In the genomic region with DNA sequence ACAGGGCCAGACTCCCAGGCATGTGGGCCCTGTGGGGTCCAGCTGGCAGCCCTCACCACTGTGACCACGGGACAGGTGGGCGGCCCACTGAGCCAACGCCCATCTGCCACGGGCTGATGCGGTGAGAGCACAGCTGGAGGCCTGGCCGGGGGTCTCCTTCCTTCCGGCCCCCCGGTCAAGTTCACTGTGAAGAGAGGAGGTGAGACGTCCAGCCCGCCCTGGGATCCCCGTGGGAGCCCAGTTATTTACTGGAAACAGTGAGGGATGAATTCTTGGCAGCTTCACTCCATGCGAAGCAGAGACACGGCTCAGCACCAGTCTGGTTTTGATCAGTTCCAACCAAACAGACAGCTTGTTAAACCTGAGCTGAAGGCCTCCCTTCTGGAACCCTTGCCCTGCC, we compare ENCODE assay signal across 21 cellular contexts. TPM values are rescaled to one million over a fixed set of nuclear protein-coding genes. Genes with fewer than 3 reads are reported as not detected.
DNase-seq lines count a peak whose midpoint lies in the region; ATAC-seq and TF ChIP-seq lines count a peak whose summit lies in the region.
"Had no signal": no experiment of that assay in that cellular context is flagged by ENCODE, and none has a peak within 500 bp of the region (broad histone marks: within the 10 kb centered on the region; RNA-seq: fewer than 3 reads in every experiment).

No MANE protein-coding gene starts in this region.

- no peak overlapping the region for H2BK5ac ChIP-seq in IMR-90 (ENCODE audit: low read depth, low read length, poor library complexity, severe bottlenecking)

- H2AFZ ChIP-seq in IMR-90 (replicated peaks; ENCODE audit: low read length, poor library complexity) (no peak overlapping the region), osteoblast (ENCODE audit: low read length) (no peak overlapping the region)

- WGBS in IMR-90 (ENCODE audit: extremely low coverage in 2 of 2, insufficient read length in 1 of 2), 2 experiments, result no CpG with 5 or more reads among the region's 13 CpGs

- no peak overlapping the region for H2AK5ac ChIP-seq in IMR-90 (ENCODE audit: low read depth, low read length)

- DNase-seq in IMR-90, result no peak
- DNase-seq in fibroblast of gingiva (ENCODE audit: low read depth), result peak; percentile 20
- DNase-seq in osteoblast (ENCODE audit: insufficient read length, low spot score, missing footprints), result peak; percentile 81
- DNase-seq in nucleus accumbens (lab: John Stamatoyannopoulos, UW), result no peak
- no peak for DNase-seq in foreskin fibroblast
- DNase-seq: CD4-positive, alpha-beta T cell; EL; GDM1; H9; HFFc6; KG1; MM.1S; NCI-H2029; NCI-H526 treated with DMSO at 0.1 percent for 48 hours; SHP77 had no signal

- H2AK9ac ChIP-seq in IMR-90 (replicated peaks; ENCODE audit: low read depth, low read length, poor library complexity), result no peak overlapping the region

- H3K9ac ChIP-seq in BLaER1 treated with 17β-estradiol and CSF1 and Interleukin-3, amounts not matched to agents 10 nM and 100 nM, result no peak overlapping the region
- no peak overlapping the region for H3K9ac ChIP-seq in IMR-90 (ENCODE audit: low read depth, low read length)

- H3K4me3 ChIP-seq in BLaER1 treated with 17β-estradiol and CSF1 and Interleukin-3, amounts not matched to agents 10 nM and 100 nM, result no peak overlapping the region
- no peak overlapping the region for H3K4me3 ChIP-seq in IMR-90 (ENCODE audit: insufficient read depth, low read depth, low read length)
- no peak overlapping the region for H3K4me3 ChIP-seq in osteoblast (ENCODE audit: insufficient read depth, low read length)
- H3K4me3 ChIP-seq in foreskin fibroblast (ENCODE audit: low read depth in 1 of 2, low read length in 2 of 2), result no peak overlapping the region

- no peak overlapping the region for H4K5ac ChIP-seq in IMR-90 (ENCODE audit: low read depth, low read length)

- H3K79me1 ChIP-seq in IMR-90 (ENCODE audit: low read depth in 1 of 2, low read length in 2 of 2), result no peaks in the 10 kb centered on the region

- H3K36me3 ChIP-seq in BLaER1 treated with 17β-estradiol and CSF1 and Interleukin-3, amounts not matched to agents 10 nM and 100 nM, result no peaks in the 10 kb centered on the region
- H3K36me3 ChIP-seq in IMR-90 (ENCODE audit: control insufficient read depth, insufficient read depth, low read length) (no peaks in the 10 kb centered on the region), osteoblast (ENCODE audit: insufficient read depth, low read length) (no peaks in the 10 kb centered on the region)

- no peak overlapping the region for H3K18ac ChIP-seq in IMR-90 (ENCODE audit: low read depth, low read length)

- H3K14ac ChIP-seq in IMR-90 (replicated peaks; ENCODE audit: low read depth, low read length), result no peak overlapping the region

- no peak overlapping the region for H3K56ac ChIP-seq in IMR-90 (ENCODE audit: extremely low read depth, insufficient read depth, low read length)

- no peak overlapping the region for H2BK15ac ChIP-seq in IMR-90 (ENCODE audit: low read depth, low read length)

- H3K9me3 ChIP-seq in BLaER1 treated with 17β-estradiol and CSF1 and Interleukin-3, amounts not matched to agents 10 nM and 100 nM (replicated peaks in 1 of 11), result no peaks in the 10 kb centered on the region
- H3K9me3 ChIP-seq in IMR-90 (ENCODE audit: control insufficient read depth, insufficient read depth, low read length), result no peaks in the 10 kb centered on the region
- no peaks in the 10 kb centered on the region for H3K9me3 ChIP-seq in osteoblast (ENCODE audit: low read depth, low read length)

- no peak overlapping the region for H4K91ac ChIP-seq in IMR-90 (ENCODE audit: insufficient read depth, low read depth, low read length)

- intact Hi-C loops in IMR-90 (cut with micrococcal nuclease), result no loop called here

- peak overlapping the region in 9 of 11 experiments; percentile 12 to 66 (median 47); a peak in 13 of 22 replicates for H3K4me2 ChIP-seq in BLaER1 treated with 17β-estradiol and CSF1 and Interleukin-3, amounts not matched to agents 10 nM and 100 nM
- H3K4me2 ChIP-seq in IMR-90 (ENCODE audit: low read depth, low read length) (no peak overlapping the region), osteoblast (ENCODE audit: insufficient read depth, low read length) (no peak overlapping the region)

- TF ChIP-seq CTCF in IMR-90 (conservative IDR thresholded peaks at IDR 0.05; ENCODE audit: low read depth, low read length), result no peak
- TF ChIP-seq CTCF in osteoblast (IDR thresholded peaks at IDR 0.05; ENCODE audit: extremely low read depth, low read depth, low read length), result no peak
- no peak for TF ChIP-seq CTCF in foreskin fibroblast (IDR thresholded peaks at IDR 0.05; ENCODE audit: low read depth, low read length)

- H3K9me1 ChIP-seq in IMR-90 (ENCODE audit: insufficient read depth, low read length), result no peaks in the 10 kb centered on the region

- no peaks in the 10 kb centered on the region; a peak in 2 of 22 replicates for H4K20me1 ChIP-seq in BLaER1 treated with 17β-estradiol and CSF1 and Interleukin-3, amounts not matched to agents 10 nM and 100 nM
- no peaks in the 10 kb centered on the region for H4K20me1 ChIP-seq in IMR-90 (ENCODE audit: insufficient read depth, low read length)
- H4K20me1 ChIP-seq in osteoblast (ENCODE audit: insufficient read depth, low read length), result no peaks in the 10 kb centered on the region

- peak; percentile 42; the same call in 1 of the 2 replicates for ATAC-seq in IMR-90 (ENCODE audit: low read depth)
- ATAC-seq in HG02678 (IDR thresholded peaks at IDR 0.05; ENCODE audit: unreplicated experiment), result no peak
- no peak for ATAC-seq in GM21390 (IDR thresholded peaks at IDR 0.05; ENCODE audit: unreplicated experiment)
- ATAC-seq: Panc1 had no signal

- no peaks in the 10 kb centered on the region for H3K79me2 ChIP-seq in osteoblast (ENCODE audit: insufficient read depth, low read length)

- no peaks in the 10 kb centered on the region for H3K27me3 ChIP-seq in BLaER1 treated with 17β-estradiol and CSF1 and Interleukin-3, amounts not matched to agents 10 nM and 100 nM
- H3K27me3 ChIP-seq in IMR-90 (ENCODE audit: control insufficient read depth, insufficient read depth, low read length) (peaks cover 50% of the 10 kb centered on the region), osteoblast (ENCODE audit: insufficient read depth, low read length) (peaks cover 15% of the 10 kb centered on the region)

- H3K4ac ChIP-seq in IMR-90 (ENCODE audit: low read depth, low read length), result no peak overlapping the region

- no peak for TF ChIP-seq RAD21 in IMR-90 (IDR thresholded peaks at IDR 0.05; ENCODE audit: low read length)

- dilution Hi-C loops in IMR-90 (cut with HindIII; ENCODE audit: low sequenced_read_pairs, unreplicated experiment), result no loop called here

- POLR2A ChIA-PET in IMR-90 (lab: Charles Lee; ENCODE audit: unreplicated experiment), result no interaction called here

- no peak overlapping the region for H3K27ac ChIP-seq in BLaER1 treated with 17β-estradiol and CSF1 and Interleukin-3, amounts not matched to agents 10 nM and 100 nM
- H3K27ac ChIP-seq in IMR-90 (ENCODE audit: insufficient read depth, low read length), result no peak overlapping the region
- no peak overlapping the region for H3K27ac ChIP-seq in osteoblast (ENCODE audit: low read depth, low read length)
- H3K27ac ChIP-seq: RWPE1 had no signal

- no peak for TF ChIP-seq POLR2A in IMR-90 (IDR thresholded peaks at IDR 0.05; ENCODE audit: low read depth, low read length)

- no TSS peak for BruUV-seq in IMR-90 (replicated peaks; lab: Mats Ljungman, UMichigan)

- H2BK20ac ChIP-seq in IMR-90 (ENCODE audit: low read depth, low read length), result no peak overlapping the region

- CTCF ChIA-PET in IMR-90 (lab: Yijun Ruan, JAX), result no interaction called here

- no peak overlapping the region for H2BK120ac ChIP-seq in IMR-90 (ENCODE audit: low read depth, low read length)

- in situ Hi-C loops in IMR-90 (cut with MboI; ENCODE audit: low sequenced_read_pairs), result no loop called here

- H3K4me1 ChIP-seq in BLaER1 treated with 17β-estradiol and CSF1 and Interleukin-3, amounts not matched to agents 10 nM and 100 nM, result peaks cover 0 to 20% (median 14%) of the 10 kb centered on the region in 10 experiments; a peak in 11 of 20 replicates
- no peaks in the 10 kb centered on the region for H3K4me1 ChIP-seq in IMR-90 (ENCODE audit: control insufficient read depth, insufficient read depth, low read length)
- no peaks in the 10 kb centered on the region for H3K4me1 ChIP-seq in osteoblast (ENCODE audit: insufficient read depth, low read length)

- H3K23ac ChIP-seq in IMR-90 (ENCODE audit: low read depth, low read length), result no peak overlapping the region

- H4K8ac ChIP-seq in IMR-90 (ENCODE audit: low read depth in 2 of 2, low read length in 2 of 2), result no peak overlapping the region

TF ChIP-seq in IMR-90, 13 proteins besides CTCF, POLR2A, EP300 and RAD21:
- TF ChIP-seq FOS (IDR thresholded peaks at IDR 0.05; ENCODE audit: low read depth, low read length) (no peak), USF2 (IDR thresholded peaks at IDR 0.05; ENCODE audit: low read depth, low read length) (no peak), MXI1 (IDR thresholded peaks at IDR 0.05; ENCODE audit: borderline replicate concordance, low read depth, low read length) (no peak), NFE2L2 (IDR thresholded peaks at IDR 0.05; ENCODE audit: low read depth, low read length) (no peak), CEBPB (IDR thresholded peaks at IDR 0.05; ENCODE audit: low read depth, low read length) (no peak)

RNA-seq across cellular contexts. Expression of gene WNT11, which starts 38.7 kb away (rescaled TPM):
- total RNA-seq in IMR-90 (2012; rRNA removed), result not detected in 2 replicates
- polyA plus RNA-seq in IMR-90 (2012; rRNA removed), result 0.10 TPM in 1 of 2 replicates, not detected in the other
- polyA plus RNA-seq in IMR-90 (2012; cell fraction: cytosol; rRNA removed), result 0.02 and 0.04 TPM in 2 replicates
- polyA plus RNA-seq in IMR-90 (2012; cell fraction: nucleus; rRNA removed; ENCODE audit: low replicate concordance), result not detected in 2 replicates
- total RNA-seq in osteoblast, result under 0.01 and 0.36 TPM in 2 replicates
- total RNA-seq: H9, HFFc6, OCI-LY7 had no signal

Comparison
In these comparisons a context has a peak if more than half of its experiments do, and no peak if none do; other contexts are left out.
1. H3K4me2 ChIP-seq: peak in BLaER1 treated with 17β-estradiol and CSF1 and Interleukin-3, amounts not matched to agents 10 nM and 100 nM (9 of 11); none in IMR-90 (single experiment) and osteoblast (single experiment).
2. DNase-seq: peak in fibroblast of gingiva (single experiment) and osteoblast (single experiment); none in IMR-90 (single experiment), nucleus accumbens (0 of 56) and foreskin fibroblast (0 of 2).